In genomic region chr1:203124546-203125317, GRCh38 we compare ENCODE assay signal across 21 cellular contexts. TPM values are rescaled to one million over a fixed set of nuclear protein-coding genes. Genes with fewer than 3 reads are reported as not detected.
A peak's percentile ranks its signal among the peaks of the same experiment; 100 is the strongest.
DNase-seq lines count a peak whose midpoint lies in the region; FAIRE-seq and TF ChIP-seq lines count a peak whose summit lies in the region.
"Had no signal": no experiment of that assay in that cellular context is flagged by ENCODE, and none has a peak within 500 bp of the region (broad histone marks: within the 10 kb centered on the region; RNA-seq: fewer than 3 reads in every experiment).

No MANE protein-coding gene starts in this region.

- in situ Hi-C loops in ACHN (cut with HindIII; ENCODE audit: low pct_ligation_motif_present, low pct_unique_long_range_greater_than_20kb, low sequenced_read_pairs) = loop anchor here (10.0 kb wide), 1 partner anchor 90 kb away; no protein-coding TSS in a partner anchor

- POLR2A ChIA-PET in GM10248 (lab: Yijun Ruan, JAX) = no interaction called here

- no peaks in the 10 kb centered on the region for H3K9me3 ChIP-seq in effector memory CD4-positive, alpha-beta T cell (ENCODE audit: control insufficient read depth, low read length)
- H3K9me3 ChIP-seq: heart right ventricle, ovary had no signal

- no peaks in the 10 kb centered on the region for H3K36me3 ChIP-seq in effector memory CD4-positive, alpha-beta T cell (ENCODE audit: control insufficient read depth, insufficient read depth, low read length)
- H3K36me3 ChIP-seq: heart right ventricle, ovary had no signal

- no peak overlapping the region for H3K27ac ChIP-seq in effector memory CD4-positive, alpha-beta T cell (ENCODE audit: insufficient read depth, low read length, poor library complexity, severe bottlenecking)
- H3K27ac ChIP-seq: heart right ventricle, ovary had no signal

- H3K4me3 ChIP-seq in effector memory CD4-positive, alpha-beta T cell (ENCODE audit: insufficient read depth, low read depth, low read length, poor library complexity, severe bottlenecking) = no peak overlapping the region
- H3K4me3 ChIP-seq: heart right ventricle, ovary had no signal

- TF ChIP-seq CTCF in GM10248 (IDR thresholded peaks at IDR 0.05; ENCODE audit: control extremely low read depth, extremely low read depth, low read depth, missing control alignments) = no peak

- peaks cover 11% of the 10 kb centered on the region for H3K27me3 ChIP-seq in effector memory CD4-positive, alpha-beta T cell (replicated peaks; ENCODE audit: control insufficient read depth, insufficient read depth, low read length, poor library complexity, severe bottlenecking)
- H3K27me3 ChIP-seq: ovary had no signal

- DNase-seq in ACHN (peak; percentile 56), EH (ENCODE audit: low read depth) (peak; percentile 21), RCC 7860 (ENCODE audit: low spot score) (peak; percentile 53), fibroblast of peridontal ligament (ENCODE audit: extremely low read depth) (peak; percentile 17), ureter (ENCODE audit: low spot score) (no peak), GM10248 (ENCODE audit: extremely low spot score) (no peak), activated T-cell treated with anti-CD3 and anti-CD28 coated beads for 4 hours (no peak)
- no peak for DNase-seq in effector memory CD4-positive, alpha-beta T cell
- DNase-seq: activated CD4-positive, CD25-positive, alpha-beta regulatory T cell treated with anti-CD3 and anti-CD28 coated beads, Interleukin-2, amount 50 U/mL, for 72 hours; activated T-cell treated with anti-CD3 and anti-CD28 coated beads, Interleukin-2, amount 50 U/mL, for 4 hours; heart right ventricle; left cardiac atrium; NCI-H1930; small intestine; stimulated activated naive CD4-positive, alpha-beta T cell treated with Interleukin-2 at 50 U/mL for 16 hours had no signal

- CTCF ChIA-PET in GM10248 (lab: Yijun Ruan, JAX) = interaction anchor here (1.3 to 2.3 kb wide), 4 partner anchors 9 to 93 kb away, joined by 3 to 8 read pairs (median 6); no protein-coding TSS in a partner anchor

- peak; percentile 74 for FAIRE-seq in RCC 7860 (lab: Jason Lieb, UNC)
- FAIRE-seq: GM12892, small intestine, urothelium cell line had no signal

- H3K4me1 ChIP-seq in effector memory CD4-positive, alpha-beta T cell (ENCODE audit: control insufficient read depth, insufficient read depth, low read length, poor library complexity, severe bottlenecking) = peaks cover 5% of the 10 kb centered on the region

RNA-seq across cellular contexts. Expression of gene ADORA1, which starts 2.8 kb away (rescaled TPM):
- total RNA-seq in ureter = 1.5 TPM
- total RNA-seq: T-helper 2 cell treated with Interferon-gamma antibody and Interleukin-4, amounts not matched to agents 100 ng/mL and 5 ng/mL, for 36 hours had no signal

RNA-seq across cellular contexts. Expression of gene MYOG, which starts 38.9 kb away (rescaled TPM):
- not detected for total RNA-seq in ureter
- total RNA-seq: activated T-cell treated with anti-CD3 and anti-CD28 coated beads, Interleukin-2, amount 50 U/mL, for 4 hours; cerebellum; heart right ventricle; left cardiac atrium; mucosa of gallbladder; ovary; T-helper 2 cell treated with Interferon-gamma antibody and Interleukin-4, amounts not matched to agents 100 ng/mL and 5 ng/mL, for 36 hours had no signal

RNA-seq across cellular contexts. Expression of gene MYBPH, which starts 50.9 kb away (rescaled TPM):
- total RNA-seq in ureter = not detected
- total RNA-seq: activated T-cell treated with anti-CD3 and anti-CD28 coated beads, Interleukin-2, amount 50 U/mL, for 4 hours; cerebellum; heart right ventricle; left cardiac atrium; mucosa of gallbladder; T-helper 2 cell treated with Interferon-gamma antibody and Interleukin-4, amounts not matched to agents 100 ng/mL and 5 ng/mL, for 36 hours had no signal

Comparison
In these comparisons a context has a peak if more than half of its experiments do, and no peak if none do; other contexts are left out.
1. DNase-seq: peak in ACHN (single experiment), EH (single experiment), RCC 7860 (single experiment) and fibroblast of peridontal ligament (single experiment); none in ureter (single experiment), GM10248 (single experiment), effector memory CD4-positive, alpha-beta T cell (0 of 3) and activated T-cell treated with anti-CD3 and anti-CD28 coated beads for 4 hours (single experiment).